ENCODE assay signal across 10 cellular contexts in the genomic region with DNA sequence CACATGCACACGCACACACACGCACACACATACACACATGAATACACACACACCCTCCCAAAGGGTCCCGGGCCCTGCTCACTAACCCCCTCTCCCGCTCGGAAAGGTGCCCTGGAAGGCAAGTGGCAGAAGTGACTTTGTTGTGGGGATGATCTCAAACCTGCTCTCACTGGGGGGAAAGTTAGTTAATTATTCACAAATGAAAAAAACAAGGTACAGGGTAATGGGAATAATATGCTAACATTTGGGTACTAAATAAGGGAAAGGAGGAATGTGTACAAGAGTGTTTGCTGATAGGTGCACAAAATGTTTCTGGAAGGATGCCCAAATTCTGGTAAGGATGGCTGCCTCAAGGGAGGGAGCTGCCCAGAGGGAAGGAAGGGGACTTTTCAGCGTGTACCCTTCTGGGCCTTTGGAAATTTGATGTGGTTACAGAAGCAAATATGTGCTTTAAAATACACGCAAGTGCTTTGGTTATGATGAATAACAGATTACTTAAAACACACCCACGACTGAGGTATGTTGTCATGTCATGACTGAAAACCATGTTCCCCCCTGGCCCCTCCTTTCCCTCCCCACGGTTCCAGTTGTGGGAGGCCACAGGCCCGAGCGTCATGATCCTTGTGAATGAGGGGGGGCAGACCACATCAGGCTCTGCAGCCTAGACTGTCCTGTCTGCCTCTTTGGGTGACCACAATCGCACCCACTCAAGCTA. TPM values are rescaled to one million over a fixed set of nuclear protein-coding genes. Genes with fewer than 3 reads are reported as not detected.
A peak's percentile ranks its signal among the peaks of the same experiment; 100 is the strongest.
DNase-seq lines count a peak whose midpoint lies in the region; ATAC-seq and TF ChIP-seq lines count a peak whose summit lies in the region.
"Had no signal": no experiment of that assay in that cellular context is flagged by ENCODE, and none has a peak within 500 bp of the region (broad histone marks: within the 10 kb centered on the region; RNA-seq: fewer than 3 reads in every experiment).

No MANE protein-coding gene starts in this region.

- no peak for TF ChIP-seq CTCF in left ventricle myocardium inferior (IDR thresholded peaks at IDR 0.05; ENCODE audit: borderline replicate concordance)
- no peak for TF ChIP-seq CTCF in lung (IDR thresholded peaks at IDR 0.05; ENCODE audit: control extremely low read depth, extremely low read depth)
- no peak for TF ChIP-seq CTCF in upper lobe of right lung (IDR thresholded peaks at IDR 0.05)

- H3K27me3 ChIP-seq in left ventricle myocardium inferior (ENCODE audit: low read depth) (no peaks in the 10 kb centered on the region), lung (ENCODE audit: control insufficient read depth, insufficient read depth) (no peaks in the 10 kb centered on the region), upper lobe of right lung (no peaks in the 10 kb centered on the region)

- H3K27ac Mint-ChIP-seq in activated naive CD4-positive, alpha-beta T cell treated with anti-CD3 and anti-CD28 coated beads, Interleukin-2, amount 50 U/mL, for 72 hours: peak overlapping the region in 1 of 2 donors; percentile 77

- peak; percentile 15 for ATAC-seq in Right ventricle myocardium superior (ENCODE audit: poor library complexity)
- ATAC-seq in activated naive CD4-positive, alpha-beta T cell treated with anti-CD3 and anti-CD28 coated beads, Interleukin-2, amount 50 U/mL, for 72 hours: peak; percentile 90 to 94
- ATAC-seq in lung (ENCODE audit: insufficient read depth, low FRiP score): peak; percentile 44
- ATAC-seq in upper lobe of right lung: peak; percentile 61

- no peak overlapping the region for H3K27ac ChIP-seq in left ventricle myocardium inferior (replicated peaks)
- H3K27ac ChIP-seq in lung (ENCODE audit: low read depth in 1 of 2, low read length in 1 of 2): peak overlapping the region in 1 of 2 donors; percentile 63
- peak overlapping the region; percentile 36 for H3K27ac ChIP-seq in upper lobe of right lung

- H3K4me1 ChIP-seq in left ventricle myocardium inferior (no peaks in the 10 kb centered on the region), lung (ENCODE audit: control insufficient read depth in 2 of 2, insufficient read depth in 2 of 2, low read length in 2 of 2) (peaks cover 0 to 3% of the 10 kb centered on the region in 2 donors), upper lobe of right lung (peaks cover 11% of the 10 kb centered on the region)

- intact Hi-C loops in Right ventricle myocardium superior (cut with DNase I): no loop called here
- intact Hi-C loops in left ventricle myocardium inferior (cut with micrococcal nuclease): no loop called here
- intact Hi-C loops in upper lobe of right lung (cut with DNase I): no loop called here
- intact Hi-C loops in head of caudate nucleus (cut with DNase I): no loop called here

- H3K9me3 Mint-ChIP-seq in activated naive CD4-positive, alpha-beta T cell treated with anti-CD3 and anti-CD28 coated beads, Interleukin-2, amount 50 U/mL, for 72 hours: no peaks in the 10 kb centered on the region

- no peaks in the 10 kb centered on the region for H3K36me3 ChIP-seq in left ventricle myocardium inferior
- no peaks in the 10 kb centered on the region for H3K36me3 ChIP-seq in lung (ENCODE audit: control insufficient read depth in 2 of 2, insufficient read depth in 2 of 2, low read length in 2 of 2)
- no peaks in the 10 kb centered on the region for H3K36me3 ChIP-seq in upper lobe of right lung

- WGBS in lung, 2 donors: 60 to 74% methylated on average over 12 of the region's 12 CpGs

- H3K9me3 ChIP-seq in left ventricle myocardium inferior (replicated peaks) (no peaks in the 10 kb centered on the region), lung (ENCODE audit: control insufficient read depth in 2 of 2, insufficient read depth in 1 of 2, low read length in 1 of 2) (no peaks in the 10 kb centered on the region), upper lobe of right lung (no peaks in the 10 kb centered on the region)

- H3K4me3 ChIP-seq in left ventricle myocardium inferior (no peak overlapping the region), lung (no peak overlapping the region), upper lobe of right lung (no peak overlapping the region)

- no peaks in the 10 kb centered on the region for H3K36me3 Mint-ChIP-seq in activated naive CD4-positive, alpha-beta T cell treated with anti-CD3 and anti-CD28 coated beads, Interleukin-2, amount 50 U/mL, for 72 hours

- DNase-seq in Right ventricle myocardium superior (no peak), left ventricle myocardium inferior (no peak), lung (ENCODE audit: low spot score) (peak; percentile 64), upper lobe of right lung (no peak), foreskin melanocyte (no peak), NCI-H1694 treated with DMSO at 0.1 percent for 48 hours (lab: John Stamatoyannopoulos, UW) (no peak), head of caudate nucleus (no peak)
- DNase-seq in activated naive CD4-positive, alpha-beta T cell treated with anti-CD3 and anti-CD28 coated beads, Interleukin-2, amount 50 U/mL, for 72 hours (ENCODE audit: low spot score in 2 of 2): peak in 1 of 2 donors; percentile 45
- DNase-seq: DND-41, T-helper 1 cell had no signal

RNA-seq across cellular contexts. Expression of a gene that starts 43.3 kb away (rescaled TPM):
- total RNA-seq in Right ventricle myocardium superior (0.22 TPM), left ventricle myocardium inferior (0.08 TPM), lung (1 to 10 TPM; 1.6 to 2.9 TPM), upper lobe of right lung (5.1 TPM)
- total RNA-seq in activated naive CD4-positive, alpha-beta T cell treated with anti-CD3 and anti-CD28 coated beads, Interleukin-2, amount 50 U/mL, for 72 hours: not detected
- polyA plus RNA-seq in lung: 1 to 10 TPM in 1 of 2 donors, under 1 TPM in 1; 0.74 to 2.9 TPM

Comparison
In these comparisons a context has a peak if more than half of its experiments do, and no peak if none do; other contexts are left out.
1. ATAC-seq: peak in every context shown above with its lines; median percentile 92 in activated naive CD4-positive, alpha-beta T cell treated with anti-CD3 and anti-CD28 coated beads, Interleukin-2, amount 50 U/mL, for 72 hours; 61 in upper lobe of right lung; 44 in lung; 15 in Right ventricle myocardium superior.